27 cellular contexts compared by ENCODE assay signal in genomic region chr12:19802915-19803314, GRCh38.
"Had no signal": no experiment of that assay in that cellular context is flagged by ENCODE, and none has a peak within 500 bp of the region (broad histone marks: within the 10 kb centered on the region; RNA-seq: fewer than 3 reads in every experiment).

No MANE protein-coding gene starts in this region.

- H3K4me1 Mint-ChIP-seq: mesothelial cell of epicardium, naive B cell had no signal

- DNase-seq: hypothalamus; immature natural killer cell; kidney; left colon; left lung; lower lobe of right lung; mammary epithelial cell; mesendoderm; naive B cell; natural killer cell; ovary; sigmoid colon; small intestine; spleen; stimulated activated CD4-positive, alpha-beta T cell treated with anti-CD3 and anti-CD28 coated beads, Interleukin-4, amount 100 ng/mL, for 24 hours; stimulated activated naive CD4-positive, alpha-beta T cell; stomach; testis; thyroid gland; transverse colon; upper lobe of left lung had no signal

- H3K27me3 ChIP-seq: left lung, ovary, right atrium auricular region, sigmoid colon, spleen, stomach, testis, thyroid gland, transverse colon, upper lobe of left lung, vagina had no signal

- FAIRE-seq: islet of Langerhans, kidney, small intestine had no signal

- H3K27ac Mint-ChIP-seq: immature natural killer cell; mesothelial cell of epicardium; naive B cell; natural killer cell; progenitor cell of endocrine pancreas; stimulated activated effector memory CD8-positive, alpha-beta T cell treated with anti-CD3 and anti-CD28 coated beads, Interleukin-12 subunit alpha, Interleukin-12 subunit beta, amount 100 ng/mL, for 72 hours had no signal

- H3K4me1 ChIP-seq: left lung, lower lobe of right lung, right atrium auricular region, sigmoid colon, spleen, testis, thyroid gland, upper lobe of left lung, vagina had no signal

- ATAC-seq: left colon; left lung; lower lobe of right lung; natural killer cell; stimulated activated effector memory CD8-positive, alpha-beta T cell treated with anti-CD3 and anti-CD28 coated beads, Interleukin-12 subunit alpha, Interleukin-12 subunit beta, amount 100 ng/mL, for 72 hours had no signal

- H3K27me3 Mint-ChIP-seq: naive B cell, progenitor cell of endocrine pancreas had no signal

- H3K27ac ChIP-seq: left lung, lower lobe of right lung, ovary, right atrium auricular region, sigmoid colon, spleen, stomach, testis, thyroid gland, transverse colon, upper lobe of left lung, vagina had no signal

- H3K4me3 Mint-ChIP-seq: immature natural killer cell; mesothelial cell of epicardium; naive B cell; natural killer cell; stimulated activated effector memory CD8-positive, alpha-beta T cell treated with anti-CD3 and anti-CD28 coated beads, Interleukin-12 subunit alpha, Interleukin-12 subunit beta, amount 100 ng/mL, for 72 hours had no signal

- H3K9me3 ChIP-seq: left lung, lower lobe of right lung, ovary, right atrium auricular region, sigmoid colon, stomach, testis, thyroid gland, transverse colon, upper lobe of left lung, vagina had no signal

- H3K36me3 Mint-ChIP-seq: mesothelial cell of epicardium; naive B cell; natural killer cell; stimulated activated effector memory CD8-positive, alpha-beta T cell treated with anti-CD3 and anti-CD28 coated beads, Interleukin-12 subunit alpha, Interleukin-12 subunit beta, amount 100 ng/mL, for 72 hours had no signal

- H3K4me3 ChIP-seq: left lung, lower lobe of right lung, ovary, right atrium auricular region, sigmoid colon, spleen, stomach, testis, thyroid gland, transverse colon, upper lobe of left lung, vagina had no signal

- H3K9me3 Mint-ChIP-seq: natural killer cell; stimulated activated effector memory CD8-positive, alpha-beta T cell treated with anti-CD3 and anti-CD28 coated beads, Interleukin-12 subunit alpha, Interleukin-12 subunit beta, amount 100 ng/mL, for 72 hours had no signal

- H3K36me3 ChIP-seq: left lung, lower lobe of right lung, ovary, right atrium auricular region, sigmoid colon, spleen, stomach, thyroid gland, transverse colon, upper lobe of left lung, vagina had no signal
